2 cellular contexts compared by ENCODE assay signal in the genomic region with DNA sequence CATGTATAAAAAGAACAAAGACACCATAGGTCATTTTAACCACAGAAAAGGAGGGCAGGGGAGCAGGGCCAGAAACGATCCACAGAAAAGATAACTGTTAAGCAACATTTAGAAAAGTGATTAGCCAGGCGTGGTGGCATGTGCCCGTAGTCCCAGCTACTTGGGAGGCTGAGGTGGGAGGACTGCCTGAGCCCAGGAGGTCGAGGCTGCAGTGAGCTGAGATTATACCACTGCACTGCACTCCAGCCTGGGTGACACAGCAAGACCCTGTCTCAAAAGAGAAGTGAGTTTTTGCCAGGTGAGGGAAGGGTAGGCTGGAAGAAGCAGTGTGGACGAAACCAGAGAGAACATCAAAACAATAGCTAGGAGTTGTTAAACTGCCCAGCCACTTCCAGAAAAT.
TF ChIP-seq lines count a peak whose summit lies in the region.

No MANE protein-coding gene starts in this region.

TF ChIP-seq in HepG2, 621 proteins besides CTCF, POLR2A, EP300 and RAD21:
- TF ChIP-seq KDM5B (CRISPR knock-in tag; IDR thresholded peaks at IDR 0.05; ENCODE audit: borderline replicate concordance) (no peak), ZNF263 (CRISPR knock-in tag; IDR thresholded peaks at IDR 0.05) (0 out of 2 replicates have a peak, but pooled peaks have one; percentile 35), SP140L (CRISPR knock-in tag; IDR thresholded peaks at IDR 0.05; ENCODE audit: borderline replicate concordance) (no peak)
- TF ChIP-seq, protein P1, sequence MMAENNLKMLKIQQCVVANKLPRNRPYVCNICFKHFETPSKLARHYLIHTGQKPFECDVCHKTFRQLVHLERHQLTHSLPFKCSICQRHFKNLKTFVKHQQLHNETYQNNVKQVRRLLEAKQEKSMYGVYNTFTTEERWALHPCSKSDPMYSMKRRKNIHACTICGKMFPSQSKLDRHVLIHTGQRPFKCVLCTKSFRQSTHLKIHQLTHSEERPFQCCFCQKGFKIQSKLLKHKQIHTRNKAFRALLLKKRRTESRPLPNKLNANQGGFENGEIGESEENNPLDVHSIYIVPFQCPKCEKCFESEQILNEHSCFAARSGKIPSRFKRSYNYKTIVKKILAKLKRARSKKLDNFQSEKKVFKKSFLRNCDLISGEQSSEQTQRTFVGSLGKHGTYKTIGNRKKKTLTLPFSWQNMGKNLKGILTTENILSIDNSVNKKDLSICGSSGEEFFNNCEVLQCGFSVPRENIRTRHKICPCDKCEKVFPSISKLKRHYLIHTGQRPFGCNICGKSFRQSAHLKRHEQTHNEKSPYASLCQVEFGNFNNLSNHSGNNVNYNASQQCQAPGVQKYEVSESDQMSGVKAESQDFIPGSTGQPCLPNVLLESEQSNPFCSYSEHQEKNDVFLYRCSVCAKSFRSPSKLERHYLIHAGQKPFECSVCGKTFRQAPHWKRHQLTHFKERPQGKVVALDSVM (CRISPR knock-in tag; IDR thresholded peaks at IDR 0.05), result peak; percentile 95

TF ChIP-seq in K562, 482 proteins besides CTCF, POLR2A, EP300 and RAD21:
- TF ChIP-seq NR2C2 (CRISPR knock-in tag; IDR thresholded peaks at IDR 0.05) (no peak), NR2C2 (tag; IDR thresholded peaks at IDR 0.05) (no peak)
- TF ChIP-seq, protein P2, sequence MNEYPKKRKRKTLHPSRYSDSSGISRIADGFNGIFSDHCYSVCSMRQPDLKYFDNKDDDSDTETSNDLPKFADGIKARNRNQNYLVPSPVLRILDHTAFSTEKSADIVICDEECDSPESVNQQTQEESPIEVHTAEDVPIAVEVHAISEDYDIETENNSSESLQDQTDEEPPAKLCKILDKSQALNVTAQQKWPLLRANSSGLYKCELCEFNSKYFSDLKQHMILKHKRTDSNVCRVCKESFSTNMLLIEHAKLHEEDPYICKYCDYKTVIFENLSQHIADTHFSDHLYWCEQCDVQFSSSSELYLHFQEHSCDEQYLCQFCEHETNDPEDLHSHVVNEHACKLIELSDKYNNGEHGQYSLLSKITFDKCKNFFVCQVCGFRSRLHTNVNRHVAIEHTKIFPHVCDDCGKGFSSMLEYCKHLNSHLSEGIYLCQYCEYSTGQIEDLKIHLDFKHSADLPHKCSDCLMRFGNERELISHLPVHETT (CRISPR knock-in tag; conservative IDR thresholded peaks at IDR 0.05 in 1 of 2, IDR thresholded peaks at IDR 0.05 in 1 of 2), result no peak
